Comparison of ENCODE assay signal across 9 cellular contexts in the genomic region with DNA sequence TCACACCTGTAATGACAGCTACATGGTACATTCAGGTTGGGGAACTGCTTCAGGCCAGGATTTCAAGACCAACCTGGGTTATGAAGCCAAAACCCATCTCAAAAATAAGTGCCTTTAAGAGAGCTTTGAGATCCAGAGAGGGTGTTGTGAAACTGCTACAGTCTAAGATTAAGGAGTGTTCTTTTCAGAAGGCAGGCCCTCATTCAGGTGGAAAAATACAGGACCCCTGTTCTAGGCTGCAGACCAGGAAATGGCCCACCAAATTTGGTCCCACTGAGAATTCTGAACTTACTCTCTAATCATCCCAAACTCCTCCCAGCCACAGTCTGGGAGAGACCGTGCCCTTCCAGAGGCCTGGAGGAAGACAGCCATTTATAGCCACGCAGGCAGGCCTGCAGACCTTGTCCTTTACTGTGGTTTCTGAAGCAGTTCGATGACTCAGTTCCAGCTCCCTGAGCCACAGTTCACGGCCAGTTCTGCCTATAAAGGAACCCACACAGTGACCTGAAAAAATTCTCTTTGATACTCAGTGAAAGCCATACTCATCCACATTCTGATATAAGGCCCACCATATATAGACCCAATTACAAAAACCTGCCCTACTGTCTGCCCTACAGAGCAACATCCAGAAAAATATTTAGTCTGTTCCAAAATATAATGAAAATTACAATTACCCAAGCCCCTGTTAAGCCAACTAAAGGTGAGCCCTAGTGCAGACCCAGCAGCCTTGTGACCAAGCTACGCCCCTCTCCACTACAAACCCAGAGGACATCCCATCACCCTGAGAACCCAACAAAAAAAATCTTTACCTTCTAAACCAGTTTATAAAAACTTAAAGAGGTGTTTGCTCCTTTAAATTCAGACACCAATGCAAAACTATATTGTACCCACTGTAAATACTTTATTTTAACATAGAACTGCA. TPM values are rescaled to one million over a fixed set of nuclear protein-coding genes. Genes with fewer than 3 reads are reported as not detected.
DNase-seq lines count a peak whose midpoint lies in the region; ATAC-seq and TF ChIP-seq lines count a peak whose summit lies in the region.
"Had no signal": no experiment of that assay in that cellular context is flagged by ENCODE, and none has a peak within 500 bp of the region (broad histone marks: within the 10 kb centered on the region; RNA-seq: fewer than 3 reads in every experiment).

No MANE protein-coding gene starts in this region.

- TF ChIP-seq CTCF in mammary epithelial cell (conservative IDR thresholded peaks at IDR 0.05 in 1 of 2, IDR thresholded peaks at IDR 0.05 in 1 of 2; ENCODE audit: extremely low read depth in 1 of 2, insufficient read depth in 1 of 2, low read depth in 1 of 2, low read length in 2 of 2) (no peak), vagina (IDR thresholded peaks at IDR 0.05) (no peak)

- no peaks in the 10 kb centered on the region for H4K20me1 ChIP-seq in mammary epithelial cell (ENCODE audit: insufficient read depth, low read length)

- H3K9ac ChIP-seq in mammary epithelial cell (ENCODE audit: insufficient read depth, low read length) = no peak overlapping the region

- H3K27me3 Mint-ChIP-seq in CD8-positive, alpha-beta memory T cell = peaks cover 0 to 2% of the 10 kb centered on the region in 2 donors

- peaks cover 22% of the 10 kb centered on the region for H3K79me2 ChIP-seq in mammary epithelial cell (ENCODE audit: insufficient read depth, low read length)

- in situ Hi-C loops in mammary epithelial cell (cut with MboI; ENCODE audit: low sequenced_read_pairs in 2 of 2) = no loop called here

- no peak for DNase-seq in CD8-positive, alpha-beta memory T cell
- peak; percentile 74 for DNase-seq in MV-4-11 (lab: John Stamatoyannopoulos, UW)
- peak; percentile 77 for DNase-seq in mammary epithelial cell
- DNase-seq in mesenteric fat pad (ENCODE audit: low spot score) = no peak
- DNase-seq in vagina (ENCODE audit: extremely low spot score in 2 of 2) = no peak
- no peak for DNase-seq in NCI-H2196 treated with DMSO at 0.1 percent for 48 hours (lab: John Stamatoyannopoulos, UW; ENCODE audit: unreplicated experiment)
- DNase-seq: stimulated activated CD4-positive, alpha-beta T cell treated with anti-CD3 and anti-CD28 coated beads, Interleukin-4, amount 100 ng/mL, for 24 hours had no signal

- peaks cover 3% of the 10 kb centered on the region for H3K36me3 ChIP-seq in CD8-positive, alpha-beta memory T cell (ENCODE audit: insufficient read depth, low read length)
- H3K36me3 ChIP-seq in mammary epithelial cell (ENCODE audit: insufficient read depth, low read length) = peaks cover 8% of the 10 kb centered on the region
- peaks cover 61% of the 10 kb centered on the region for H3K36me3 ChIP-seq in mesodermal cell (ENCODE audit: control insufficient read depth, insufficient read depth, low read length)
- H3K36me3 ChIP-seq in vagina = no peaks in the 10 kb centered on the region

- H3K27ac ChIP-seq in CD8-positive, alpha-beta memory T cell (ENCODE audit: low read depth, low read length) = no peak overlapping the region
- peak overlapping the region; percentile 28 for H3K27ac ChIP-seq in mammary epithelial cell (ENCODE audit: insufficient read depth, low read depth, low read length)
- H3K27ac ChIP-seq in mesodermal cell (ENCODE audit: low read depth, low read length, severe bottlenecking) = peak overlapping the region; percentile 62
- no peak overlapping the region for H3K27ac ChIP-seq in vagina

- H3K9me3 Mint-ChIP-seq in CD8-positive, alpha-beta memory T cell = peaks cover 0 to 5% (median 0%) of the 10 kb centered on the region in 5 donors

- peak overlapping the region; percentile 63 for H2AFZ ChIP-seq in mammary epithelial cell (ENCODE audit: low read depth, low read length)

- CTCF ChIA-PET in CD8-positive, alpha-beta memory T cell (lab: Charles Lee) = no interaction called here
- CTCF ChIA-PET in mammary epithelial cell (lab: Charles Lee; ENCODE audit: low non-redundant PET) = no interaction called here

- intact Hi-C loops in mammary epithelial cell (cut with micrococcal nuclease) (no loop called here), vagina (cut with DNase I) (no loop called here)

- 23% methylated on average over 5 of the region's 5 CpGs for WGBS in mammary epithelial cell (ENCODE audit: low coverage, missing lambda C conversion rate)
- WGBS in mesodermal cell (ENCODE audit: insufficient coverage in 2 of 2), 2 experiments = 84 to 86% methylated on average over 4 of the region's 5 CpGs

- POLR2A ChIA-PET in CD8-positive, alpha-beta memory T cell (lab: Charles Lee) = no interaction called here

- H3K4me3 ChIP-seq in CD8-positive, alpha-beta memory T cell (ENCODE audit: low read length) = no peak overlapping the region
- H3K4me3 ChIP-seq in mammary epithelial cell (replicated peaks in 1 of 3; ENCODE audit: insufficient read depth in 1 of 3, low read depth in 2 of 3, low read length in 3 of 3) (no peak overlapping the region), mesodermal cell (ENCODE audit: extremely low read depth, insufficient read depth, low read length, poor library complexity, severe bottlenecking) (no peak overlapping the region), vagina (no peak overlapping the region)

- peak overlapping the region in 4 of 7 donors; percentile 23 to 79 (median 24) for H3K4me3 Mint-ChIP-seq in CD8-positive, alpha-beta memory T cell

- H3K27ac Mint-ChIP-seq in CD8-positive, alpha-beta memory T cell = peak overlapping the region; percentile 31 to 87 (median 76)

- H3K27me3 ChIP-seq in CD8-positive, alpha-beta memory T cell (ENCODE audit: insufficient read depth, low read length, poor library complexity, severe bottlenecking) = no peaks in the 10 kb centered on the region
- H3K27me3 ChIP-seq in mammary epithelial cell (ENCODE audit: insufficient read depth, low read length) (no peaks in the 10 kb centered on the region), vagina (no peaks in the 10 kb centered on the region)

- H3K4me1 Mint-ChIP-seq in CD8-positive, alpha-beta memory T cell = peaks cover 23 to 38% (median 28%) of the 10 kb centered on the region in 3 donors

- ATAC-seq in GM18505 (IDR thresholded peaks at IDR 0.05; ENCODE audit: unreplicated experiment) = no peak

- BruUV-seq in mammary epithelial cell (replicated peaks; lab: Mats Ljungman, UMichigan) = no TSS peak

- peaks cover 14 to 52% (median 22%) of the 10 kb centered on the region in 3 donors for H3K36me3 Mint-ChIP-seq in CD8-positive, alpha-beta memory T cell

- dilution Hi-C loops in mammary epithelial cell (cut with HindIII; ENCODE audit: low sequenced_read_pairs) = no loop called here

- no peaks in the 10 kb centered on the region for H3K9me3 ChIP-seq in CD8-positive, alpha-beta memory T cell (ENCODE audit: low read length)
- peaks cover 3% of the 10 kb centered on the region for H3K9me3 ChIP-seq in mammary epithelial cell (replicated peaks; ENCODE audit: insufficient read depth, low read length)
- peaks cover 5% of the 10 kb centered on the region for H3K9me3 ChIP-seq in mesodermal cell (ENCODE audit: control insufficient read depth, low read length)
- H3K9me3 ChIP-seq in vagina = no peaks in the 10 kb centered on the region

- H3K4me1 ChIP-seq in CD8-positive, alpha-beta memory T cell (ENCODE audit: insufficient read depth, low read length) = no peaks in the 10 kb centered on the region
- H3K4me1 ChIP-seq in mammary epithelial cell (ENCODE audit: insufficient read depth, low read length) = peaks cover 9% of the 10 kb centered on the region
- no peaks in the 10 kb centered on the region for H3K4me1 ChIP-seq in mesodermal cell (ENCODE audit: control insufficient read depth, insufficient read depth, low read length, poor library complexity, severe bottlenecking)
- peaks cover 16% of the 10 kb centered on the region for H3K4me1 ChIP-seq in vagina

- no peak for TF ChIP-seq POLR2A in vagina (IDR thresholded peaks at IDR 0.05)
- no peak for TF ChIP-seq POLR2A in GM18505 (IDR thresholded peaks at IDR 0.05; ENCODE audit: borderline replicate concordance, extremely low read depth, insufficient read depth, insufficient read length)

- H3K4me2 ChIP-seq in mammary epithelial cell (ENCODE audit: insufficient read depth, low read depth, low read length) = no peak overlapping the region

RNA-seq across cellular contexts. Expression of a gene that starts 21.2 kb away (rescaled TPM):
- total RNA-seq in CD8-positive, alpha-beta memory T cell = 10 to 100 TPM in 1 of 2 experiments, 1 to 10 TPM in 1; 9.2 to 11.1 TPM
- 9.4 TPM for polyA plus RNA-seq in CD8-positive, alpha-beta memory T cell
- total RNA-seq in mammary epithelial cell (10 to 100 TPM in 1 of 2 donors, 1 to 10 TPM in 1; 7.6 to 14.5 TPM), mesenteric fat pad (10.3 TPM), vagina (22.1 TPM)
- 1.8 TPM for polyA plus RNA-seq in mammary epithelial cell
- polyA minus RNA-seq in mammary epithelial cell = 3.7 TPM
- 12.3 TPM for polyA plus RNA-seq in mesodermal cell (2013, experiment 1 of 2)
- 11.6 TPM for polyA plus RNA-seq in mesodermal cell (2013, experiment 2 of 2)

Comparison
In these comparisons a context has a peak if more than half of its experiments do, and no peak if none do; other contexts are left out.
1. DNase-seq: peak in MV-4-11 (single experiment) and mammary epithelial cell (single experiment); none in CD8-positive, alpha-beta memory T cell (0 of 5), mesenteric fat pad (single experiment), vagina (0 of 2) and NCI-H2196 treated with DMSO at 0.1 percent for 48 hours (single experiment).
2. H3K27ac ChIP-seq: peak in mammary epithelial cell (single experiment) and mesodermal cell (single experiment); none in CD8-positive, alpha-beta memory T cell (single experiment) and vagina (single experiment).